1 cellular context compared by ENCODE assay signal in genomic region chr12:132163911-132164288, GRCh38.
TF ChIP-seq lines count a peak whose summit lies in the region.

No MANE protein-coding gene starts in this region.

TF ChIP-seq in GM23338, 12 proteins besides CTCF, POLR2A, EP300 and RAD21 (continued from another document):
- TF ChIP-seq REST (IDR thresholded peaks at IDR 0.05; ENCODE audit: unreplicated experiment) (no peak), ZNF331 (CRISPR knock-in tag; IDR thresholded peaks at IDR 0.05; ENCODE audit: low read depth) (no peak), EZH2phosphoT487 (IDR thresholded peaks at IDR 0.05; ENCODE audit: unreplicated experiment) (no peak), POLR2AphosphoS5 (IDR thresholded peaks at IDR 0.05; ENCODE audit: low read depth) (no peak), NANOG (IDR thresholded peaks at IDR 0.05; ENCODE audit: borderline replicate concordance) (no peak), STAT1 (IDR thresholded peaks at IDR 0.05; ENCODE audit: unreplicated experiment) (no peak), CREB1 (CRISPR knock-in tag; IDR thresholded peaks at IDR 0.05; ENCODE audit: low read depth) (no peak), EZH2 (IDR thresholded peaks at IDR 0.05; ENCODE audit: low read depth, unreplicated experiment) (no peak), ZNF462 (CRISPR knock-in tag; IDR thresholded peaks at IDR 0.05) (no peak)
